ENCODE assay signal across 2 cellular contexts in the genomic region with DNA sequence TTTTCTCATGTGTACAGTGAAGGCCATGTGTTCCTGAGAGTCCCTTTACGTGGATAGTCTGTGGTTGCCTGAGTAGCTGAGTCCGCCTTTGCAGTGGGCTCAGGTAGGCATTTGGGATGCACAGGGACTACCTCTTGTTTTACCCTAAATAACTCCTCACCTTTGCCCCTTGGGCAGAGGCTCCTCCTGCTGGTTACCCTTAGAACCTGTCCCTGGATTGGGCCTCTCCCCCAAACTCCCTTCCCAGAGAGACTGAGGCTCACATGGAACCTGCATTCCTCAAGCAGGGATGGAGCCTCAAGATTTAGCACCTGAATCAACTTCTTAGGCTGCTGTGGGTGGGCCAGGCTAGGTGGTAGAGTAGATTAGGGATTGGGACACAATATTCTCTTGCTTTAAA.
TF ChIP-seq lines count a peak whose summit lies in the region.

No MANE protein-coding gene starts in this region.

TF ChIP-seq in HCT116, 20 proteins besides CTCF, POLR2A, EP300 and RAD21:
- TF ChIP-seq ZNF274 (IDR thresholded peaks at IDR 0.05; ENCODE audit: low read depth, low read length) (no peak), CEBPB (IDR thresholded peaks at IDR 0.05; ENCODE audit: low read depth) (no peak), EZH2phosphoT487 (IDR thresholded peaks at IDR 0.05; ENCODE audit: borderline replicate concordance) (no peak), JUND (IDR thresholded peaks at IDR 0.05) (no peak), EZH2 (IDR thresholded peaks at IDR 0.05) (no peak), SP1 (IDR thresholded peaks at IDR 0.05; ENCODE audit: low read depth) (no peak), SIN3A (IDR thresholded peaks at IDR 0.05; ENCODE audit: low read depth) (no peak), TCF7L2 (IDR thresholded peaks at IDR 0.05; ENCODE audit: borderline replicate concordance, extremely low read depth, insufficient read depth, insufficient read length) (no peak), EGR1 (IDR thresholded peaks at IDR 0.05; ENCODE audit: low read depth) (no peak), SRF (IDR thresholded peaks at IDR 0.05; ENCODE audit: low read depth) (no peak), CBX3 (IDR thresholded peaks at IDR 0.05; ENCODE audit: low read depth) (no peak), ELF1 (IDR thresholded peaks at IDR 0.05; ENCODE audit: borderline replicate concordance, low read depth) (no peak), ATF3 (IDR thresholded peaks at IDR 0.05) (no peak), REST (IDR thresholded peaks at IDR 0.05; ENCODE audit: low read depth) (no peak), YY1 (IDR thresholded peaks at IDR 0.05; ENCODE audit: extremely low read depth, insufficient replicate concordance, low read depth, low read length) (no peak)
TF ChIP-seq in HCT116: peak in this region for 0.

TF ChIP-seq in K562, 482 proteins besides CTCF, POLR2A, EP300 and RAD21:
- TF ChIP-seq NR2C1 (IDR thresholded peaks at IDR 0.05) (no peak), NR2C1 (tag; IDR thresholded peaks at IDR 0.05) (peak; percentile 58; the same call in 1 of the 2 replicates), ZNF699 (CRISPR knock-in tag; IDR thresholded peaks at IDR 0.05; ENCODE audit: insufficient replicate concordance) (no peak)
- TF ChIP-seq, protein P1, sequence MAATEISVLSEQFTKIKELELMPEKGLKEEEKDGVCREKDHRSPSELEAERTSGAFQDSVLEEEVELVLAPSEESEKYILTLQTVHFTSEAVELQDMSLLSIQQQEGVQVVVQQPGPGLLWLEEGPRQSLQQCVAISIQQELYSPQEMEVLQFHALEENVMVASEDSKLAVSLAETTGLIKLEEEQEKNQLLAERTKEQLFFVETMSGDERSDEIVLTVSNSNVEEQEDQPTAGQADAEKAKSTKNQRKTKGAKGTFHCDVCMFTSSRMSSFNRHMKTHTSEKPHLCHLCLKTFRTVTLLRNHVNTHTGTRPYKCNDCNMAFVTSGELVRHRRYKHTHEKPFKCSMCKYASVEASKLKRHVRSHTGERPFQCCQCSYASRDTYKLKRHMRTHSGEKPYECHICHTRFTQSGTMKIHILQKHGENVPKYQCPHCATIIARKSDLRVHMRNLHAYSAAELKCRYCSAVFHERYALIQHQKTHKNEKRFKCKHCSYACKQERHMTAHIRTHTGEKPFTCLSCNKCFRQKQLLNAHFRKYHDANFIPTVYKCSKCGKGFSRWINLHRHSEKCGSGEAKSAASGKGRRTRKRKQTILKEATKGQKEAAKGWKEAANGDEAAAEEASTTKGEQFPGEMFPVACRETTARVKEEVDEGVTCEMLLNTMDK (IDR thresholded peaks at IDR 0.05; ENCODE audit: borderline replicate concordance, insufficient read depth, low read depth, low read length, poor library complexity, severe bottlenecking): peak; percentile 12
